24 cellular contexts compared by ENCODE assay signal in the genomic region with DNA sequence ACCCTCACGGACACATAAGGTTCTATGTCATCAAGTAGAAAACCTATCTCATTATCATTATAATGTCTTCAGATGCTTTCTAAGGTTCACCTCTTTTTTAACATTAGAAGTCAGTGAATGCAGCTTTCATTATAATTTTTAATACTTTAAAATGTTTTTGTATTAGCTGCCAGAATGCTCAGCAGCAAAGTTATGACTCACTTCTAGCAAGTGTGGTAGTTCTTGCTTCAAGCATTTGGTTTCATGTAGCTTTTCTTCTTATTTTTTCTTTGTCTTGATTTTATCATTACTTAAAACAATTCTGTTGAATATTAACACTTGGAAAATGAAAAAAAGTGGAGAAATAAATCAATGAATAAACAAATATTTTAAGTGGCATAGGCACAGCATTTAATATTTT. TPM values are rescaled to one million over a fixed set of nuclear protein-coding genes. Genes with fewer than 3 reads are reported as not detected.
"Had no signal": no experiment of that assay in that cellular context is flagged by ENCODE, and none has a peak within 500 bp of the region (broad histone marks: within the 10 kb centered on the region; RNA-seq: fewer than 3 reads in every experiment).

No MANE protein-coding gene starts in this region.

- H3K27me3 ChIP-seq: esophagus squamous epithelium, hepatocyte, neutrophil, right lobe of liver, spleen, tibial artery, upper lobe of left lung, uterus had no signal

- DNase-seq: dermis blood vessel endothelial cell; esophagus squamous epithelium; foreskin melanocyte; head of caudate nucleus; kidney glomerular epithelial cell; mammary epithelial cell; naive thymus-derived CD8-positive, alpha-beta T cell; psoas muscle; retina; right lobe of liver; spleen; stimulated activated CD4-positive, alpha-beta T cell treated with anti-CD3 and anti-CD28 coated beads, Interleukin-15, amount 100 ng/mL, for 24 hours; stimulated activated CD4-positive, alpha-beta T cell treated with anti-CD3 and anti-CD28 coated beads, Interleukin-1b, Interleukin-23, amount 100 ng/mL, for 48 hours; stimulated activated CD4-positive, alpha-beta T cell treated with anti-CD3 and anti-CD28 coated beads, Interleukin-4, amount 100 ng/mL, for 24 hours; tibial artery; upper lobe of left lung; uterus had no signal

- H3K27ac ChIP-seq: esophagus squamous epithelium, hepatocyte, neutrophil, psoas muscle, right lobe of liver, spleen, tibial artery, upper lobe of left lung, uterus had no signal

- H3K79me2 ChIP-seq: hepatocyte had no signal

- H3K4me3 ChIP-seq: esophagus squamous epithelium, hepatocyte, psoas muscle, right lobe of liver, spleen, tibial artery, upper lobe of left lung, uterus had no signal

- H3K9me3 ChIP-seq: esophagus squamous epithelium, neutrophil, psoas muscle, right lobe of liver, spleen, tibial artery, upper lobe of left lung, uterus had no signal

- H3K4me1 ChIP-seq: psoas muscle, right lobe of liver, upper lobe of left lung, uterus had no signal

- H3K36me3 ChIP-seq: right lobe of liver, tibial artery, uterus had no signal

- H3K4me2 ChIP-seq: hepatocyte had no signal

- H2AFZ ChIP-seq: hepatocyte had no signal

RNA-seq across cellular contexts. Expression of gene LPCAT2, which starts 23.4 kb away (rescaled TPM):
- polyA plus RNA-seq: naive thymus-derived CD8-positive, alpha-beta T cell had no signal

RNA-seq across cellular contexts. Expression of gene CAPNS2, which starts 34.3 kb away (rescaled TPM):
- total RNA-seq: epithelial cell of proximal tubule; mononuclear cell; naive thymus-derived CD8-positive, alpha-beta T cell; skeletal muscle tissue had no signal
- polyA plus RNA-seq: hepatocyte; liver; naive thymus-derived CD8-positive, alpha-beta T cell; neural cell had no signal

RNA-seq across cellular contexts. Expression of gene MMP2, which starts 53.2 kb away (rescaled TPM):
- polyA plus RNA-seq: naive thymus-derived CD8-positive, alpha-beta T cell had no signal
